8 cellular contexts compared by ENCODE assay signal in genomic region chr6:151494235-151494950, GRCh38. TPM values are rescaled to one million over a fixed set of nuclear protein-coding genes. Genes with fewer than 3 reads are reported as not detected.
DNase-seq lines count a peak whose midpoint lies in the region; ATAC-seq and TF ChIP-seq lines count a peak whose summit lies in the region.

No MANE protein-coding gene starts in this region.

- peak overlapping the region; percentile 87 for H3K27ac Mint-ChIP-seq in Caco-2 (ENCODE audit: unreplicated experiment)
- H3K27ac Mint-ChIP-seq in activated T-helper 2 cell treated with anti-CD3 and anti-CD28 coated beads, Interferon-gamma antibody, Interleukin-2, Interleukin-4, amounts not matched to agents 10 μg/mL and 5 μg/mL and 100 μg/mL, durations not matched to agents 14 hours and 24 hours and 36 hours: no peak overlapping the region

- POLR2A ChIA-PET in Caco-2 (lab: Charles Lee): no interaction called here

- peak overlapping the region; percentile 88 for H3K4me3 Mint-ChIP-seq in Caco-2 (ENCODE audit: unreplicated experiment)
- H3K4me3 Mint-ChIP-seq in activated T-helper 2 cell treated with anti-CD3 and anti-CD28 coated beads, Interferon-gamma antibody, Interleukin-2, Interleukin-4, amounts not matched to agents 10 μg/mL and 5 μg/mL and 100 μg/mL, durations not matched to agents 14 hours and 24 hours and 36 hours (ENCODE audit: low read depth): peak overlapping the region; percentile 56

- intact Hi-C loops in Caco-2 (cut with micrococcal nuclease; ENCODE audit: unreplicated experiment): loop anchor here (5.0 kb wide), 1 partner anchor 42 kb away; the partner anchor contains the start of gene RMND1
- intact Hi-C loops in activated T-helper 2 cell treated with anti-CD3 and anti-CD28 coated beads, Interferon-gamma antibody, Interleukin-2, Interleukin-4, amounts not matched to agents 10 μg/mL and 5 μg/mL and 100 μg/mL, durations not matched to agents 14 hours and 24 hours and 36 hours (cut with micrococcal nuclease): no loop called here

- ATAC-seq in GM18867 (IDR thresholded peaks at IDR 0.05; ENCODE audit: unreplicated experiment): no peak

- no peaks in the 10 kb centered on the region for H3K9me3 ChIP-seq in Caco-2
- peaks cover 3% of the 10 kb centered on the region for H3K9me3 ChIP-seq in neuron (ENCODE audit: low read length)

- H3K27me3 Mint-ChIP-seq in Caco-2 (ENCODE audit: insufficient read depth, unreplicated experiment): no peaks in the 10 kb centered on the region
- H3K27me3 Mint-ChIP-seq in activated T-helper 2 cell treated with anti-CD3 and anti-CD28 coated beads, Interferon-gamma antibody, Interleukin-2, Interleukin-4, amounts not matched to agents 10 μg/mL and 5 μg/mL and 100 μg/mL, durations not matched to agents 14 hours and 24 hours and 36 hours (ENCODE audit: low read depth): peaks cover 55% of the 10 kb centered on the region

- H3K27me3 ChIP-seq in Caco-2 (replicated peaks; ENCODE audit: control insufficient read depth, insufficient read depth, low read length) (no peaks in the 10 kb centered on the region), neuron (ENCODE audit: insufficient read depth, low read length) (peaks cover 12% of the 10 kb centered on the region)

- peak overlapping the region; percentile 21 for H2AFZ ChIP-seq in neuron (ENCODE audit: low read depth, low read length)

- no peak for TF ChIP-seq CTCF in Caco-2 (IDR thresholded peaks at IDR 0.05; ENCODE audit: insufficient read depth in 1 of 2, low read depth in 1 of 2, low read length in 1 of 2, severe bottlenecking in 1 of 2, unreplicated experiment in 1 of 2)

- no peaks in the 10 kb centered on the region for H3K9me3 Mint-ChIP-seq in Caco-2 (ENCODE audit: unreplicated experiment)
- no peaks in the 10 kb centered on the region for H3K9me3 Mint-ChIP-seq in activated T-helper 2 cell treated with anti-CD3 and anti-CD28 coated beads, Interferon-gamma antibody, Interleukin-2, Interleukin-4, amounts not matched to agents 10 μg/mL and 5 μg/mL and 100 μg/mL, durations not matched to agents 14 hours and 24 hours and 36 hours

- H3K4me1 ChIP-seq in Caco-2 (peaks cover 6% of the 10 kb centered on the region; the same call in 1 of the 2 replicates), neuron (ENCODE audit: insufficient read depth, low read length) (peaks cover 5% of the 10 kb centered on the region)

- BruUV-seq in Caco-2 (replicated peaks; lab: Mats Ljungman, UMichigan): TSS peak; percentile 82

- H3K4me3 ChIP-seq in Caco-2 (ENCODE audit: low read depth, low read length) (peak overlapping the region; percentile 65), neuron (ENCODE audit: low read length) (peak overlapping the region; percentile 44)

- H3K4me1 Mint-ChIP-seq in Caco-2 (ENCODE audit: low read depth, unreplicated experiment): peaks cover 12% of the 10 kb centered on the region
- peaks cover 17% of the 10 kb centered on the region for H3K4me1 Mint-ChIP-seq in activated T-helper 2 cell treated with anti-CD3 and anti-CD28 coated beads, Interferon-gamma antibody, Interleukin-2, Interleukin-4, amounts not matched to agents 10 μg/mL and 5 μg/mL and 100 μg/mL, durations not matched to agents 14 hours and 24 hours and 36 hours (ENCODE audit: low read depth)

- peak; percentile 69 to 70 for DNase-seq in Caco-2
- DNase-seq in HuH-7.5 (ENCODE audit: low spot score): peak; percentile 43
- no peak for DNase-seq in activated T-helper 2 cell treated with anti-CD3 and anti-CD28 coated beads, Interferon-gamma antibody, Interleukin-2, Interleukin-4, amounts not matched to agents 10 μg/mL and 5 μg/mL and 100 μg/mL, durations not matched to agents 14 hours and 24 hours and 36 hours (ENCODE audit: low spot score)
- DNase-seq in germinal center (ENCODE audit: low spot score): peak; percentile 35
- DNase-seq in stimulated activated naive CD4-positive, alpha-beta T cell treated with Interleukin-2 at 50 U/mL for 16 hours (lab: John Stamatoyannopoulos, UW): no peak
- no peak for DNase-seq in NCI-H1694 (lab: John Stamatoyannopoulos, UW)

- H3K36me3 ChIP-seq in Caco-2 (ENCODE audit: control insufficient read depth, insufficient read depth, low read length): no peaks in the 10 kb centered on the region
- H3K36me3 ChIP-seq in neuron (ENCODE audit: insufficient read depth, low read length): no peaks in the 10 kb centered on the region

- H3K36me3 Mint-ChIP-seq in Caco-2 (ENCODE audit: insufficient read depth, unreplicated experiment): no peaks in the 10 kb centered on the region
- H3K36me3 Mint-ChIP-seq in activated T-helper 2 cell treated with anti-CD3 and anti-CD28 coated beads, Interferon-gamma antibody, Interleukin-2, Interleukin-4, amounts not matched to agents 10 μg/mL and 5 μg/mL and 100 μg/mL, durations not matched to agents 14 hours and 24 hours and 36 hours (ENCODE audit: low read depth): no peaks in the 10 kb centered on the region

- CTCF ChIA-PET in Caco-2 (lab: Charles Lee): no interaction called here

RNA-seq across cellular contexts. Expression of gene CCDC170, which starts 0.6 kb away (rescaled TPM):
- total RNA-seq in Caco-2 (2022): 4.0 and 6.8 TPM in 2 replicates
- total RNA-seq in activated T-helper 2 cell treated with anti-CD3 and anti-CD28 coated beads, Interferon-gamma antibody, Interleukin-2, Interleukin-4, amounts not matched to agents 10 μg/mL and 5 μg/mL and 100 μg/mL, durations not matched to agents 14 hours and 24 hours and 36 hours: not detected in 2 replicates

RNA-seq across cellular contexts. Expression of gene RMND1, which starts 42.5 kb away (rescaled TPM):
- total RNA-seq in Caco-2 (2022): 39.1 and 42.9 TPM in 2 replicates
- total RNA-seq in activated T-helper 2 cell treated with anti-CD3 and anti-CD28 coated beads, Interferon-gamma antibody, Interleukin-2, Interleukin-4, amounts not matched to agents 10 μg/mL and 5 μg/mL and 100 μg/mL, durations not matched to agents 14 hours and 24 hours and 36 hours: 18.5 and 20.5 TPM in 2 replicates

Comparison
In these comparisons a context has a peak if more than half of its experiments do, and no peak if none do; other contexts are left out.
1. DNase-seq: peak in Caco-2 (2 of 2), HuH-7.5 (single experiment) and germinal center (single experiment); none in activated T-helper 2 cell treated with anti-CD3 and anti-CD28 coated beads, Interferon-gamma antibody, Interleukin-2, Interleukin-4, amounts not matched to agents 10 μg/mL and 5 μg/mL and 100 μg/mL, durations not matched to agents 14 hours and 24 hours and 36 hours (single experiment), stimulated activated naive CD4-positive, alpha-beta T cell treated with Interleukin-2 at 50 U/mL for 16 hours (single experiment) and NCI-H1694 (single experiment).